Comparison of ENCODE assay signal across 8 cellular contexts in genomic region chr10:31927597-31928530, GRCh38. TPM values are rescaled to one million over a fixed set of nuclear protein-coding genes. Genes with fewer than 3 reads are reported as not detected.
DNase-seq lines count a peak whose midpoint lies in the region; ATAC-seq and TF ChIP-seq lines count a peak whose summit lies in the region.

No MANE protein-coding gene starts in this region.

- CTCF ChIA-PET in BJ (lab: Yijun Ruan, JAX) = interaction anchor here (0.5 to 1.1 kb wide), 6 partner anchors 12 to 1032 kb away, joined by 3 to 5 read pairs (median 3); no protein-coding TSS in a partner anchor

- TF ChIP-seq CTCF in BJ (IDR thresholded peaks at IDR 0.05; ENCODE audit: insufficient read depth, low read depth, low read length) (peak; percentile 57), OCI-LY1 (IDR thresholded peaks at IDR 0.05; ENCODE audit: low read length) (peak; percentile 25; the same call in 1 of the 2 replicates), esophagus muscularis mucosa (IDR thresholded peaks at IDR 0.05) (peak in 2 of 3 experiments; percentile 25 to 49)

- DNase-seq in BJ (ENCODE audit: low read depth) = no peak
- DNase-seq in GM19238 (ENCODE audit: insufficient read length, low spot score) = peak; percentile 45
- peak; percentile 40 to 45 for DNase-seq in activated T-cell treated with anti-CD3 and anti-CD28 coated beads, Interleukin-2, amount 50 U/mL, for 72 hours
- DNase-seq in esophagus muscularis mucosa (ENCODE audit: extremely low spot score) = no peak

- H3F3A ChIP-seq in OCI-LY1 (ENCODE audit: insufficient read depth, low read length) = no peaks in the 10 kb centered on the region

- TF ChIP-seq EP300 in esophagus muscularis mucosa (IDR thresholded peaks at IDR 0.05) = no peak

- H3K9me3 ChIP-seq in OCI-LY1 (ENCODE audit: low read length) (peaks cover 9% of the 10 kb centered on the region), esophagus muscularis mucosa (no peaks in the 10 kb centered on the region), mucosa of stomach (ENCODE audit: control insufficient read depth, low read length) (no peaks in the 10 kb centered on the region), subcutaneous abdominal adipose tissue (ENCODE audit: control insufficient read depth in 5 of 5, low read length in 5 of 5) (no peaks in the 10 kb centered on the region)

- H2AFZ ChIP-seq in OCI-LY1 (ENCODE audit: low read length) = no peak overlapping the region

- H3K27me3 Mint-ChIP-seq in activated T-cell treated with anti-CD3 and anti-CD28 coated beads, Interleukin-2, amount 50 U/mL, for 72 hours (ENCODE audit: low read depth) = peaks cover 6% of the 10 kb centered on the region

- peak; percentile 47 for ATAC-seq in HG03354 (IDR thresholded peaks at IDR 0.05; ENCODE audit: poor library complexity, severe bottlenecking, unreplicated experiment)
- ATAC-seq in activated T-cell treated with anti-CD3 and anti-CD28 coated beads, Interleukin-2, amount 50 U/mL, for 72 hours (replicated peaks in 1 of 2) = peak; percentile 60 to 62

- peak overlapping the region; percentile 67 for H3K9ac ChIP-seq in OCI-LY1 (ENCODE audit: low read length)
- H3K9ac ChIP-seq in mucosa of stomach (ENCODE audit: low read length) = peak overlapping the region; percentile 94
- peak overlapping the region; percentile 17 to 87 (median 79) for H3K9ac ChIP-seq in subcutaneous abdominal adipose tissue (ENCODE audit: low read length in 5 of 5)

- POLR2A ChIA-PET in BJ (lab: Charles Lee) = interaction anchor here (0.6 kb wide), 1 partner anchor 15 kb away, joined by 20 read pairs; no protein-coding TSS in a partner anchor

- H3K4me3 ChIP-seq in BJ (ENCODE audit: low read depth, low read length) (peak overlapping the region; percentile 73), OCI-LY1 (ENCODE audit: low read depth, low read length, poor library complexity, severe bottlenecking) (peak overlapping the region; percentile 68), esophagus muscularis mucosa (peak overlapping the region; percentile 75 to 94 (median 88)), mucosa of stomach (ENCODE audit: low read length) (peak overlapping the region; percentile 71), subcutaneous abdominal adipose tissue (ENCODE audit: low read depth in 1 of 5, low read length in 5 of 5) (peak overlapping the region; percentile 90 to 99 (median 93))

- H3K4me3 Mint-ChIP-seq in activated T-cell treated with anti-CD3 and anti-CD28 coated beads, Interleukin-2, amount 50 U/mL, for 72 hours = peak overlapping the region; percentile 87 to 92

- no peak for TF ChIP-seq POLR2A in esophagus muscularis mucosa (IDR thresholded peaks at IDR 0.05; ENCODE audit: low read depth)

- peak overlapping the region; percentile 83 for H3K27ac Mint-ChIP-seq in activated T-cell treated with anti-CD3 and anti-CD28 coated beads, Interleukin-2, amount 50 U/mL, for 72 hours

- no peaks in the 10 kb centered on the region for H3K36me3 ChIP-seq in BJ (ENCODE audit: control insufficient read depth, insufficient read depth, low read length)
- peaks cover 9% of the 10 kb centered on the region; the same call in 1 of the 2 replicates for H3K36me3 ChIP-seq in OCI-LY1 (ENCODE audit: insufficient read depth, low read length)
- no peaks in the 10 kb centered on the region for H3K36me3 ChIP-seq in esophagus muscularis mucosa
- H3K36me3 ChIP-seq in mucosa of stomach (ENCODE audit: control insufficient read depth, insufficient read depth, low read length) = no peaks in the 10 kb centered on the region
- peaks cover 0 to 3% (median 0%) of the 10 kb centered on the region in 5 donors for H3K36me3 ChIP-seq in subcutaneous abdominal adipose tissue (ENCODE audit: control insufficient read depth in 5 of 5, insufficient read depth in 5 of 5, low read length in 5 of 5)

- no peaks in the 10 kb centered on the region for H4K20me1 ChIP-seq in OCI-LY1 (ENCODE audit: insufficient read depth, low read length)

- 0 out of 2 replicates have a peak, but pooled peaks cover 4% of the 10 kb centered on the region for H3K79me2 ChIP-seq in OCI-LY1 (ENCODE audit: insufficient read depth, low read length)

- peaks cover 0 to 3% of the 10 kb centered on the region in 2 donors for H3K36me3 Mint-ChIP-seq in activated T-cell treated with anti-CD3 and anti-CD28 coated beads, Interleukin-2, amount 50 U/mL, for 72 hours (ENCODE audit: insufficient read depth in 2 of 2)

- intact Hi-C loops in esophagus muscularis mucosa (cut with DNase I) = no loop called here

- peaks cover 60% of the 10 kb centered on the region for H3K4me1 Mint-ChIP-seq in activated T-cell treated with anti-CD3 and anti-CD28 coated beads, Interleukin-2, amount 50 U/mL, for 72 hours (ENCODE audit: low read depth)

- H3K9me3 Mint-ChIP-seq in activated T-cell treated with anti-CD3 and anti-CD28 coated beads, Interleukin-2, amount 50 U/mL, for 72 hours = no peaks in the 10 kb centered on the region

- H3K4me1 ChIP-seq in OCI-LY1 (ENCODE audit: insufficient read depth, low read length, severe bottlenecking) = peaks cover 31% of the 10 kb centered on the region
- H3K4me1 ChIP-seq in esophagus muscularis mucosa = peaks cover 16 to 43% (median 41%) of the 10 kb centered on the region in 4 donors
- peaks cover 17% of the 10 kb centered on the region for H3K4me1 ChIP-seq in mucosa of stomach (ENCODE audit: control insufficient read depth, insufficient read depth, low read length)
- H3K4me1 ChIP-seq in subcutaneous abdominal adipose tissue (ENCODE audit: control insufficient read depth in 5 of 5, insufficient read depth in 5 of 5, low read length in 5 of 5) = peaks cover 5 to 39% (median 33%) of the 10 kb centered on the region in 5 donors

- under 1% methylated on average over 32 of the region's 64 CpGs for WGBS in esophagus muscularis mucosa

- no peaks in the 10 kb centered on the region for H3K9me2 ChIP-seq in OCI-LY1 (ENCODE audit: low read depth, low read length)

- H3K27me3 ChIP-seq in BJ (ENCODE audit: control insufficient read depth, insufficient read depth, low read length) (no peaks in the 10 kb centered on the region), OCI-LY1 (ENCODE audit: insufficient read depth, low read length) (no peaks in the 10 kb centered on the region), esophagus muscularis mucosa (no peaks in the 10 kb centered on the region), mucosa of stomach (ENCODE audit: control insufficient read depth, insufficient read depth, low read length) (no peaks in the 10 kb centered on the region), subcutaneous abdominal adipose tissue (ENCODE audit: control insufficient read depth in 5 of 5, insufficient read depth in 4 of 5, low read length in 5 of 5) (no peaks in the 10 kb centered on the region)

- H3K4me2 ChIP-seq in OCI-LY1 (ENCODE audit: low read length) = peak overlapping the region; percentile 91

- H3K27ac ChIP-seq in OCI-LY1 (ENCODE audit: low read depth, low read length, poor library complexity, severe bottlenecking) (no peak overlapping the region), esophagus muscularis mucosa (replicated peaks in 1 of 4) (peak overlapping the region; percentile 95 to 98 (median 98)), subcutaneous abdominal adipose tissue (ENCODE audit: low read depth, low read length) (peak overlapping the region; percentile 98)

RNA-seq across cellular contexts. Expression of gene ARHGAP12, which starts 0.8 kb away (rescaled TPM):
- polyA plus RNA-seq in BJ (2011; rRNA removed) = 7.5 and 16.5 TPM in 2 replicates
- polyA minus RNA-seq in BJ (2011; rRNA and poly(A)+ RNA removed) = 13.8 and 13.9 TPM in 2 replicates
- 1 to 10 TPM; 5.2 to 5.6 TPM for total RNA-seq in activated T-cell treated with anti-CD3 and anti-CD28 coated beads, Interleukin-2, amount 50 U/mL, for 72 hours
- total RNA-seq in esophagus muscularis mucosa = 10 to 100 TPM; 25.6 to 48.2 (median 35.8) TPM

Comparison
In these comparisons a context has a peak if more than half of its experiments do, and no peak if none do; other contexts are left out.
1. DNase-seq: peak in GM19238 (single experiment) and activated T-cell treated with anti-CD3 and anti-CD28 coated beads, Interleukin-2, amount 50 U/mL, for 72 hours (2 of 2); none in BJ (single experiment) and esophagus muscularis mucosa (single experiment).
2. Peak in every context shown above with its lines, with median percentiles within 50 percentile points of each other: H3K4me3 ChIP-seq, CTCF ChIP-seq and H3K9ac ChIP-seq.